In genomic region chr9:70462300-70462699, GRCh38 we compare ENCODE assay signal across 20 cellular contexts.
"Had no signal": no experiment of that assay in that cellular context is flagged by ENCODE, and none has a peak within 500 bp of the region (broad histone marks: within the 10 kb centered on the region; RNA-seq: fewer than 3 reads in every experiment).

No MANE protein-coding gene starts in this region.

- H3K4me3 ChIP-seq: dorsolateral prefrontal cortex, gastrocnemius medialis, lung, ovary, testis, tibial artery had no signal

- FAIRE-seq: colon, kidney had no signal

- ATAC-seq: left lobe of liver; natural killer cell; sciatic nerve; stimulated activated memory B cell treated with anti-CD40 and anti-IgM and Interleukin-4, amounts not matched to agents 10 μg/mL and 1 μg/mL and 100 μg/mL, for 72 hours; stimulated activated naive CD8-positive, alpha-beta T cell treated with anti-CD3 and anti-CD28 coated beads, Interleukin-15, Interleukin-2, amounts not matched to agents 100 U/mL and 50 U/mL, for 24 hours had no signal

- H3K27me3 Mint-ChIP-seq: type B pancreatic cell had no signal

- H3K4me3 Mint-ChIP-seq: memory B cell; natural killer cell; stimulated activated memory B cell treated with anti-CD40 and anti-IgM and Interleukin-4, amounts not matched to agents 10 μg/mL and 1 μg/mL and 100 μg/mL, for 72 hours; type B pancreatic cell had no signal

- H3K27me3 ChIP-seq: dorsolateral prefrontal cortex, gastrocnemius medialis, ovary, testis, tibial artery had no signal

- H3K9me3 ChIP-seq: gastrocnemius medialis, ovary, testis, tibial artery had no signal

- H3K36me3 Mint-ChIP-seq: memory B cell; natural killer cell; stimulated activated memory B cell treated with anti-CD40 and anti-IgM and Interleukin-4, amounts not matched to agents 10 μg/mL and 1 μg/mL and 100 μg/mL, for 72 hours; type B pancreatic cell had no signal

- H3K27ac ChIP-seq: ovary, testis, tibial artery had no signal

- H3K36me3 ChIP-seq: gastrocnemius medialis, ovary, tibial artery had no signal

- DNase-seq: dorsolateral prefrontal cortex; effector CD4-positive, alpha-beta T cell; gastrocnemius medialis; head of caudate nucleus; kidney; natural killer cell; occipital lobe; ovary; stimulated activated CD4-positive, alpha-beta T cell treated with anti-CD3 and anti-CD28 coated beads, Interleukin-4, amount 100 ng/mL, for 4 hours; stimulated activated naive CD8-positive, alpha-beta T cell treated with anti-CD3 and anti-CD28 coated beads, Interleukin-15, Interleukin-2, amounts not matched to agents 100 U/mL and 50 U/mL, for 24 hours; substantia nigra; testis; tibial artery had no signal

- H3K27ac Mint-ChIP-seq: memory B cell; natural killer cell; stimulated activated memory B cell treated with anti-CD40 and anti-IgM and Interleukin-4, amounts not matched to agents 10 μg/mL and 1 μg/mL and 100 μg/mL, for 72 hours; type B pancreatic cell had no signal

- H3K4me1 ChIP-seq: testis, tibial artery had no signal

- H3K4me1 Mint-ChIP-seq: memory B cell; stimulated activated memory B cell treated with anti-CD40 and anti-IgM and Interleukin-4, amounts not matched to agents 10 μg/mL and 1 μg/mL and 100 μg/mL, for 72 hours had no signal
